In the genomic region with DNA sequence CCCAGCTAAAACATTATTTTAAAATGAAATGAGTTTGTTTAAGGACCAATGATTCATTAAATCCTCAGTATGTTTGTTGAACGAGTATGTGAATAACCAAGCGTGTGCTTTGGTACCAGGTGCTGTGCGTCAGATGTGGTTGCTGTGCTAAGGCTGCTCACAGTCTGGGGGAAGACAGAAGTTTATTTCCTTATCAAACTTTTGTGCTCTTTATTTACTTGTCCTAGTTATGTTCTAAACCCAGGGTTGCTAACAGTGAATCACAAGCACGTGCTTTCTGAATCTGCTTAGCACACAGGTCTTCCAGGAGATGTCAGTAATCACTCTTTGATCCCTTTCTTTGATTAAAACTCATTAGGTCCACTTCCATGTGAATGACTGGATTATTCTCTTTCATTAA, we compare ENCODE assay signal across 24 cellular contexts. TPM values are rescaled to one million over a fixed set of nuclear protein-coding genes. Genes with fewer than 3 reads are reported as not detected.
DNase-seq lines count a peak whose midpoint lies in the region; ATAC-seq, FAIRE-seq and TF ChIP-seq lines count a peak whose summit lies in the region.
"Had no signal": no experiment of that assay in that cellular context is flagged by ENCODE, and none has a peak within 500 bp of the region (broad histone marks: within the 10 kb centered on the region; RNA-seq: fewer than 3 reads in every experiment).

No MANE protein-coding gene starts in this region.

- no peak for ATAC-seq in gastrocnemius medialis
- no peak for ATAC-seq in HG02798 (IDR thresholded peaks at IDR 0.05; ENCODE audit: poor library complexity, unreplicated experiment)
- ATAC-seq in activated CD4-positive, CD25-positive, alpha-beta regulatory T cell treated with anti-CD3 and anti-CD28 coated beads, Interleukin-2, amount 50 U/mL, for 24 hours, result no peak
- no peak for ATAC-seq in HepG2
- ATAC-seq: heart right ventricle, upper lobe of right lung had no signal

- H3K27ac ChIP-seq in hepatocyte (peak overlapping the region; percentile 27), gastrocnemius medialis (no peak overlapping the region), HepG2 (ENCODE audit: extremely low read length, insufficient read depth, low read length) (no peak overlapping the region)
- H3K27ac ChIP-seq: C4-2B, heart right ventricle, left ventricle myocardium inferior, parathyroid adenoma, upper lobe of right lung had no signal

- H3K4me3 ChIP-seq in cardiac fibroblast (replicated peaks in 1 of 2; ENCODE audit: low read depth in 2 of 2, low read length in 2 of 2), result no peak overlapping the region
- no peak overlapping the region for H3K4me3 ChIP-seq in hepatocyte
- no peak overlapping the region for H3K4me3 ChIP-seq in gastrocnemius medialis
- no peak overlapping the region for H3K4me3 ChIP-seq in HepG2 (replicated peaks in 1 of 3; ENCODE audit: insufficient read depth in 1 of 3, low read depth in 2 of 3, low read length in 3 of 3)
- H3K4me3 ChIP-seq: heart right ventricle, left ventricle myocardium inferior, upper lobe of right lung had no signal

- in situ Hi-C loops in gastrocnemius medialis (cut with MboI; ENCODE audit: low sequenced_read_pairs in 4 of 4) (no loop called here), HepG2 (cut with HindIII; ENCODE audit: extremely low pct_ligation_motif_present, low pct_unique_long_range_greater_than_20kb) (no loop called here)

- TF ChIP-seq EP300 in HepG2 (IDR thresholded peaks at IDR 0.05; ENCODE audit: low read depth in 2 of 2, low read length in 2 of 2) (no peak), HepG2 (CRISPR knock-in tag; IDR thresholded peaks at IDR 0.05; ENCODE audit: borderline replicate concordance) (no peak)

- TF ChIP-seq POLR2A in gastrocnemius medialis (IDR thresholded peaks at IDR 0.05), result no peak
- no peak for TF ChIP-seq POLR2A in HepG2 (IDR thresholded peaks at IDR 0.05; ENCODE audit: insufficient read depth in 1 of 2, low read depth in 2 of 2, low read length in 2 of 2)

- H4K20me1 ChIP-seq in hepatocyte (ENCODE audit: insufficient read depth, poor library complexity, severe bottlenecking), result no peaks in the 10 kb centered on the region
- no peaks in the 10 kb centered on the region for H4K20me1 ChIP-seq in HepG2 (ENCODE audit: insufficient read depth, low read length)

- POLR2A ChIA-PET in HepG2 (lab: Yijun Ruan, JAX), result no interaction called here

- no peak overlapping the region for H3K9ac ChIP-seq in HepG2 (ENCODE audit: insufficient read depth, low read depth, low read length)
- H3K9ac ChIP-seq: parathyroid adenoma had no signal

- no peaks in the 10 kb centered on the region for H3K9me2 ChIP-seq in hepatocyte (replicated peaks; ENCODE audit: insufficient read depth)

- H3K27me3 ChIP-seq in hepatocyte (no peaks in the 10 kb centered on the region), gastrocnemius medialis (no peaks in the 10 kb centered on the region), HepG2 (ENCODE audit: control insufficient read depth in 1 of 2, insufficient read depth in 2 of 2, low read length in 2 of 2) (0 out of 5 replicates have a peak, but pooled peaks cover 0 to 3% of the 10 kb centered on the region in 2 experiments)
- H3K27me3 ChIP-seq: heart right ventricle, upper lobe of right lung had no signal

- TF ChIP-seq CTCF in cardiac fibroblast (IDR thresholded peaks at IDR 0.05; ENCODE audit: low read depth, low read length) (no peak), hepatocyte (IDR thresholded peaks at IDR 0.05; ENCODE audit: poor library complexity) (no peak), gastrocnemius medialis (IDR thresholded peaks at IDR 0.05 in 4 of 5, conservative IDR thresholded peaks at IDR 0.05 in 1 of 5) (no peak), HepG2 (CRISPR knock-in tag; IDR thresholded peaks at IDR 0.05) (no peak)

- H3K4me1 ChIP-seq in hepatocyte (ENCODE audit: insufficient read depth) (no peaks in the 10 kb centered on the region), gastrocnemius medialis (no peaks in the 10 kb centered on the region), HepG2 (ENCODE audit: insufficient read depth, low read length) (no peaks in the 10 kb centered on the region)
- H3K4me1 ChIP-seq: heart right ventricle, left ventricle myocardium inferior, parathyroid adenoma, upper lobe of right lung had no signal

- WGBS in hepatocyte (ENCODE audit: low lambda C conversion rate, missing lambda C conversion rate), result 61% methylated on average over 4 of the region's 4 CpGs
- WGBS in HepG2 (ENCODE audit: low lambda C conversion rate), result 51% methylated on average over 4 of the region's 4 CpGs

- H3K9me3 ChIP-seq in hepatocyte (ENCODE audit: low read depth), result no peaks in the 10 kb centered on the region
- H3K9me3 ChIP-seq in gastrocnemius medialis, result no peaks in the 10 kb centered on the region
- no peaks in the 10 kb centered on the region for H3K9me3 ChIP-seq in HepG2 (ENCODE audit: low read length)
- H3K9me3 ChIP-seq: heart right ventricle, left ventricle myocardium inferior, upper lobe of right lung had no signal

- intact Hi-C loops in gastrocnemius medialis (cut with DNase I; ENCODE audit: low total_unique reads), result no loop called here
- intact Hi-C loops in HepG2 (cut with micrococcal nuclease; ENCODE audit: unreplicated experiment), result no loop called here

- FAIRE-seq in HepG2 (lab: Jason Lieb, UNC), result no peak
- FAIRE-seq: A204.1, GM18507 had no signal

- H3K79me2 ChIP-seq in hepatocyte, result no peaks in the 10 kb centered on the region
- no peaks in the 10 kb centered on the region for H3K79me2 ChIP-seq in HepG2 (ENCODE audit: insufficient read depth, low read length)
- H3K79me2 ChIP-seq: parathyroid adenoma had no signal

- BruUV-seq in HepG2 (replicated peaks; lab: Mats Ljungman, UMichigan), result no TSS peak

- TF ChIP-seq RAD21 in HepG2 (CRISPR knock-in tag; IDR thresholded peaks at IDR 0.05), result no peak

- H3K36me3 ChIP-seq in hepatocyte (replicated peaks; ENCODE audit: insufficient read depth, low read depth), result no peaks in the 10 kb centered on the region
- no peaks in the 10 kb centered on the region for H3K36me3 ChIP-seq in gastrocnemius medialis
- H3K36me3 ChIP-seq in HepG2 (replicated peaks in 1 of 2; ENCODE audit: control insufficient read depth in 1 of 2, insufficient read depth in 2 of 2, low read length in 2 of 2), result no peaks in the 10 kb centered on the region
- H3K36me3 ChIP-seq: heart right ventricle, left ventricle myocardium inferior, upper lobe of right lung had no signal

- peak; percentile 13 for DNase-seq in AG08395 (ENCODE audit: low spot score)
- DNase-seq in HT1080 (ENCODE audit: low read depth), result peak; percentile 13
- peak; percentile 27 to 43 for DNase-seq in cardiac fibroblast (ENCODE audit: low read depth in 2 of 2)
- DNase-seq in hepatocyte (ENCODE audit: low spot score), result peak; percentile 61
- DNase-seq in gastrocnemius medialis, result no peak
- no peak for DNase-seq in HepG2 (ENCODE audit: low spot score)
- DNase-seq: activated CD4-positive, CD25-positive, alpha-beta regulatory T cell treated with anti-CD3 and anti-CD28 coated beads, Interleukin-2, amount 50 U/mL, for 72 hours; activated naive CD4-positive, alpha-beta T cell treated with anti-CD3 and anti-CD28 coated beads for 36 hours; activated T-cell treated with anti-CD3 and anti-CD28 coated beads, Interleukin-2, amount 50 U/mL, for 1 hour; amygdala; effector CD8-positive, alpha-beta T cell; heart right ventricle; left ventricle myocardium inferior; NCI-H187 treated with DMSO at 0.1 percent for 48 hours; NCI-H774; OCI-M1; SHP77 treated with DMSO at 0.1 percent for 48 hours; upper lobe of right lung had no signal

- CTCF ChIA-PET in HepG2 (lab: Yijun Ruan, JAX; ENCODE audit: low intra/inter-chr PET ratio, low total read pairs), result no interaction called here

- H3K4me2 ChIP-seq in hepatocyte (no peak overlapping the region), HepG2 (ENCODE audit: low read depth, low read length) (no peak overlapping the region)

- H2AFZ ChIP-seq in hepatocyte (no peak overlapping the region), HepG2 (ENCODE audit: low read length) (no peak overlapping the region)
- H2AFZ ChIP-seq: parathyroid adenoma had no signal

TF ChIP-seq in HepG2, 621 proteins besides CTCF, POLR2A, EP300 and RAD21 (continues in another document):
- no peak for TF ChIP-seq SMAD9 (CRISPR knock-in tag; IDR thresholded peaks at IDR 0.05)
- TF ChIP-seq PHF5A (CRISPR knock-in tag; IDR thresholded peaks at IDR 0.05; ENCODE audit: low read depth, unreplicated experiment), result no peak
- no peak for TF ChIP-seq ZNF382 (CRISPR knock-in tag; IDR thresholded peaks at IDR 0.05; ENCODE audit: borderline replicate concordance)
- no peak for TF ChIP-seq ZC3H13 (CRISPR knock-in tag; IDR thresholded peaks at IDR 0.05)
- TF ChIP-seq ZNF790 (CRISPR knock-in tag; IDR thresholded peaks at IDR 0.05; ENCODE audit: borderline replicate concordance), result no peak

RNA-seq across cellular contexts. Expression of gene RAPGEF4, which starts 37.0 kb away (rescaled TPM):
- total RNA-seq in HT1080 (2014; rRNA removed; shearing (Covaris generic)), result 0.07 and 0.18 TPM in 2 replicates
- 0.05 and 0.24 TPM in 2 replicates for polyA plus RNA-seq in HT1080 (2015; cell fraction: cytosol; rRNA removed)
- polyA plus RNA-seq in HT1080 (2015; cell fraction: nucleus; rRNA removed), result 0.53 and 1.3 TPM in 2 replicates
- total RNA-seq in hepatocyte, result 1.9 and 2.0 TPM in 2 replicates
- 1.00 and 2.0 TPM in 2 replicates for polyA plus RNA-seq in hepatocyte
- 1 to 10 TPM; 1.4 to 5.5 (median 1.8) TPM for total RNA-seq in gastrocnemius medialis
- 0.91 TPM in 2 replicates for total RNA-seq in HepG2 (2016; rRNA removed; fragmentation: Illumina TruSeq; extraction: Trizol)
- 0.09 TPM in 1 of 2 replicates, not detected in the other for total RNA-seq in HepG2 (2016; cell fraction: cytosol; rRNA removed; fragmentation: Illumina TruSeq; extraction: Trizol; ENCODE audit: low read depth)
- total RNA-seq in HepG2 (2016; cell fraction: insoluble cytoplasmic fraction; rRNA removed; fragmentation: Illumina TruSeq; extraction: Trizol), result 0.54 and 0.63 TPM in 2 replicates
- total RNA-seq in HepG2 (2016; cell fraction: membrane; rRNA removed; fragmentation: Illumina TruSeq; extraction: Trizol), result 0.24 and 0.53 TPM in 2 replicates
- 0.53 and 0.56 TPM in 2 replicates for total RNA-seq in HepG2 (2016; cell fraction: nucleus; rRNA removed; fragmentation: Illumina TruSeq; extraction: Trizol)
- polyA plus RNA-seq in HepG2 (2011; rRNA removed), result 0.78 and 0.93 TPM in 2 replicates
- 0.19 and 0.24 TPM in 2 replicates for polyA plus RNA-seq in HepG2 (2011; cell fraction: cytosol; rRNA removed)
- 2.5 and 2.8 TPM in 2 replicates for polyA plus RNA-seq in HepG2 (2011; cell fraction: nucleus; rRNA removed)
- 0.65 and 1.2 TPM in 2 replicates for polyA plus RNA-seq in HepG2 (2012)
- polyA plus RNA-seq in HepG2 (2016; cell fraction: cytosol; fragmentation: Illumina TruSeq; extraction: Trizol; ENCODE audit: low read depth), result 0.03 and 0.10 TPM in 2 replicates
- 0.47 and 0.78 TPM in 2 replicates for polyA plus RNA-seq in HepG2 (2016; cell fraction: insoluble cytoplasmic fraction; fragmentation: Illumina TruSeq; extraction: Trizol; ENCODE audit: low read depth)
- 0.13 and 0.31 TPM in 2 replicates for polyA plus RNA-seq in HepG2 (2016; cell fraction: membrane; fragmentation: Illumina TruSeq; extraction: Trizol; ENCODE audit: low read depth)
- 0.53 and 0.68 TPM in 2 replicates for polyA plus RNA-seq in HepG2 (2016; cell fraction: nucleus; fragmentation: Illumina TruSeq; extraction: Trizol; ENCODE audit: insufficient read depth, low read depth)
- 3.3 and 5.8 TPM in 2 replicates for polyA minus RNA-seq in HepG2 (2011; rRNA and poly(A)+ RNA removed; ENCODE audit: low replicate concordance)
- 0.20 and 0.88 TPM in 2 replicates for polyA minus RNA-seq in HepG2 (2011; cell fraction: cytosol; rRNA and poly(A)+ RNA removed)
- 10.7 and 12.4 TPM in 2 replicates for polyA minus RNA-seq in HepG2 (2011; cell fraction: nucleus; rRNA and poly(A)+ RNA removed)

Comparison
In these comparisons a context has a peak if more than half of its experiments do, and no peak if none do; other contexts are left out.
1. DNase-seq: peak in AG08395 (single experiment), HT1080 (single experiment), cardiac fibroblast (2 of 2) and hepatocyte (single experiment); none in gastrocnemius medialis (0 of 2) and HepG2 (single experiment).